Comparison of ENCODE assay signal across 1 cellular context in the genomic region with DNA sequence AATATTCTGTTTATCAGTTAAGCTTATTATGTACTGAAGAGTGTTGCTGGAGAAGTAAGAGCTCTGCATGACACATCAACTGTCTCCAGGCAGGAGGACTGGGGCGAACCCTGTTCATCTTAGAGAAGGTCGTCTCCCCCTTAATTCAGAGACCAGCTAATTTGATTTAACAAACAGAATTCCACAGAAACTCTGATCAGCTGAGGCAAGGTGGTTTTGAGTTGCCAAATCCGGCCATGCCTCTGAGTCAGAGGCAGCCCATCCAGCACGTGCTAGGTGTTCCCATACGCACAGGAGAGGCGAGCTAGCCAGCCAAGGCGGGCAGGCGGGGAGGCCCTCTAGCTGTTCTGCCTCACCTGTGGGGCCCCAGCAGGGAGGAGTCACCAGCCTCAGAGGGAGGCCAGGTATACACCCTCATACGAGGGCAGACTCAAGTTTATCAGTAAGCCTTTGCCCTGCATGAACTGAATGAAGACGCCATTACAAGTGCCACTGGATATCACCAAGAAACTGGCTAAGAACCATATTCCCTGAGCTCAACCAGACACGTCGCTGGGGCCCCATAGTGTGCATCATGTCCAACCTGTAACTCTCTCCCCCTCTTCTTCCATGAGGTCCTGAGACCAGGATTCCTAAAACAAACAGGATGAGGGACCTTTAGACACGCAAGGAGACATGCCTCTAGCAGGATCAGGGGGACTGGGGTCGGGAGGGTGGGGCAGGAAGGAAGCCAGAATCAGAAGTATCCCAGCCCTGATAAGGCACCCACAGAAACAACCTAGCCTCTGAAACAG.
TF ChIP-seq lines count a peak whose summit lies in the region.

No MANE protein-coding gene starts in this region.

TF ChIP-seq in HepG2, 621 proteins besides CTCF, POLR2A, EP300 and RAD21 (continued from another document):
- TF ChIP-seq, protein P1, sequence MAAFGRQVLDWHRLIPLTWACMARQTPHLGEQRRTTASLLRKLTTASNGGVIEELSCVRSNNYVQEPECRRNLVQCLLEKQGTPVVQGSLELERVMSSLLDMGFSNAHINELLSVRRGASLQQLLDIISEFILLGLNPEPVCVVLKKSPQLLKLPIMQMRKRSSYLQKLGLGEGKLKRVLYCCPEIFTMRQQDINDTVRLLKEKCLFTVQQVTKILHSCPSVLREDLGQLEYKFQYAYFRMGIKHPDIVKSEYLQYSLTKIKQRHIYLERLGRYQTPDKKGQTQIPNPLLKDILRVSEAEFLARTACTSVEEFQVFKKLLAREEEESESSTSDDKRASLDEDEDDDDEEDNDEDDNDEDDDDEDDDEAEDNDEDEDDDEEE (CRISPR knock-in tag; IDR thresholded peaks at IDR 0.05) = no peak
- TF ChIP-seq ZBTB49 (CRISPR knock-in tag; IDR thresholded peaks at IDR 0.05; ENCODE audit: borderline replicate concordance) (no peak), CBX1 (IDR thresholded peaks at IDR 0.05; ENCODE audit: low read depth) (no peak), ZNF572 (CRISPR knock-in tag; IDR thresholded peaks at IDR 0.05) (no peak), ZNF253 (CRISPR knock-in tag; IDR thresholded peaks at IDR 0.05; ENCODE audit: borderline replicate concordance) (no peak)
